ENCODE assay signal across 1 cellular context in the genomic region with DNA sequence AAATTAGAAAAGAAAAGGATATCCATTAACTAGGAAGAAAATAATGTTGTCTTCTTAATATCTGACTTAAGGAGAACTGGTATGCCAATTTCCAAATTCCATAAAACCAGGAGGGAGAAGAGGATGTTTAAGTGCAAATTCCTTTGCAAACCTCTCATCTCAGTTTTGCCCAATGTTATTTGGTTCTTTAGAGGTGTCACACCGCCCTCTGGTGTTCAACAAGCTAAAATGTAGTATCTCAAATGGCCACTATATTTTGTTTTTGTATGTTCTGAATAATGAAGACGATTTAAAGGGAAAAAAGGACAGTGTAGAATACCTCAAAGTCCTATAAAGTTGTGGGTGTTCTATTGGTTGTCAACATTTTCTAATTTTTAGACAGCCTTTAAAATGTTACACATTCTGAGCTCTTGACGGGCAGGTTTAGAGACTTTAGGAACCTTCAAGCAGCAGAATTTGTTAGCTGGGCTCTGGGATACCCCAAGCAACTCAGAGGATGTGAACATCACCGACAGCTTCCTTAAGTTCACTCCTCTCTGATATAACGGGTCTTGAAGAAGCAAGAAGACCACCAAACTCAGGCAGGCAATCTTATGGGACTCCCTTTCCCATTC.
TF ChIP-seq lines count a peak whose summit lies in the region.

No MANE protein-coding gene starts in this region.

TF ChIP-seq in IMR-90, 13 proteins besides CTCF, POLR2A, EP300 and RAD21:
- TF ChIP-seq CEBPB (IDR thresholded peaks at IDR 0.05; ENCODE audit: low read depth, low read length) (0 out of 2 replicates have a peak, but pooled peaks have one; percentile 10), SMC3 (IDR thresholded peaks at IDR 0.05; ENCODE audit: low read depth, low read length) (peak; percentile 76), RCOR1 (IDR thresholded peaks at IDR 0.05; ENCODE audit: insufficient replicate concordance, low read length) (no peak), MXI1 (IDR thresholded peaks at IDR 0.05; ENCODE audit: borderline replicate concordance, low read depth, low read length) (no peak), CHD1 (IDR thresholded peaks at IDR 0.05; ENCODE audit: low read depth, low read length) (no peak), BHLHE40 (IDR thresholded peaks at IDR 0.05; ENCODE audit: low read depth, low read length) (no peak)
TF ChIP-seq in IMR-90: peak in this region for 2.
